Comparison of ENCODE assay signal across 1 cellular context in the genomic region with DNA sequence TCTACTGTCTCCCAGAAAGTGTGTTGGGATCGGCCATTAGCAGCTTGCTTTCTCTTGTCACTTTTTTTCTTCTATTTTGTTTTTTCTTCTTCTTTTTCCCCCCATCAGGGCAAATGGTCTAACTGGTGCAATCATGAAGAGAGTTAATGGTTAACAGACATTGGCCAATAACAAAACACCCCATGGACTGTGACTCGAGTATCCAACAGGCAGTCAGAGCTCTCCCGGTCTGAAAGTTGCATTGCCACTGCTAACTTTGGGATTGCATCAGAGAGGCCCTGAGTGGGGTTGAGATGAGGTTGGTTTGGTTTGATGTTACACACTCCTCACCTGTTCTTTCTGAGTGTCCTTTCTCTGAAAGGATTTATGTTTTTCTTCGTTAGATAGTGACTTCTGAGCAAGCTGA.
A peak's percentile ranks its signal among the peaks of the same experiment; 100 is the strongest.
TF ChIP-seq lines count a peak whose summit lies in the region.

No MANE protein-coding gene starts in this region.

TF ChIP-seq in A549, 52 proteins besides CTCF, POLR2A, EP300 and RAD21 (continued from another document):
- TF ChIP-seq, protein P1, sequence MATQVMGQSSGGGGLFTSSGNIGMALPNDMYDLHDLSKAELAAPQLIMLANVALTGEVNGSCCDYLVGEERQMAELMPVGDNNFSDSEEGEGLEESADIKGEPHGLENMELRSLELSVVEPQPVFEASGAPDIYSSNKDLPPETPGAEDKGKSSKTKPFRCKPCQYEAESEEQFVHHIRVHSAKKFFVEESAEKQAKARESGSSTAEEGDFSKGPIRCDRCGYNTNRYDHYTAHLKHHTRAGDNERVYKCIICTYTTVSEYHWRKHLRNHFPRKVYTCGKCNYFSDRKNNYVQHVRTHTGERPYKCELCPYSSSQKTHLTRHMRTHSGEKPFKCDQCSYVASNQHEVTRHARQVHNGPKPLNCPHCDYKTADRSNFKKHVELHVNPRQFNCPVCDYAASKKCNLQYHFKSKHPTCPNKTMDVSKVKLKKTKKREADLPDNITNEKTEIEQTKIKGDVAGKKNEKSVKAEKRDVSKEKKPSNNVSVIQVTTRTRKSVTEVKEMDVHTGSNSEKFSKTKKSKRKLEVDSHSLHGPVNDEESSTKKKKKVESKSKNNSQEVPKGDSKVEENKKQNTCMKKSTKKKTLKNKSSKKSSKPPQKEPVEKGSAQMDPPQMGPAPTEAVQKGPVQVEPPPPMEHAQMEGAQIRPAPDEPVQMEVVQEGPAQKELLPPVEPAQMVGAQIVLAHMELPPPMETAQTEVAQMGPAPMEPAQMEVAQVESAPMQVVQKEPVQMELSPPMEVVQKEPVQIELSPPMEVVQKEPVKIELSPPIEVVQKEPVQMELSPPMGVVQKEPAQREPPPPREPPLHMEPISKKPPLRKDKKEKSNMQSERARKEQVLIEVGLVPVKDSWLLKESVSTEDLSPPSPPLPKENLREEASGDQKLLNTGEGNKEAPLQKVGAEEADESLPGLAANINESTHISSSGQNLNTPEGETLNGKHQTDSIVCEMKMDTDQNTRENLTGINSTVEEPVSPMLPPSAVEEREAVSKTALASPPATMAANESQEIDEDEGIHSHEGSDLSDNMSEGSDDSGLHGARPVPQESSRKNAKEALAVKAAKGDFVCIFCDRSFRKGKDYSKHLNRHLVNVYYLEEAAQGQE (IDR thresholded peaks at IDR 0.05): no peak
- TF ChIP-seq EHF (CRISPR knock-in tag; IDR thresholded peaks at IDR 0.05) (no peak), RCOR1 (IDR thresholded peaks at IDR 0.05; ENCODE audit: low read depth, low read length) (no peak), FOSB (CRISPR knock-in tag; IDR thresholded peaks at IDR 0.05) (no peak), PHF8 (IDR thresholded peaks at IDR 0.05; ENCODE audit: borderline replicate concordance, low read depth) (no peak), HOXA7 (CRISPR knock-in tag; IDR thresholded peaks at IDR 0.05) (no peak), TFCP2L1 (CRISPR knock-in tag; IDR thresholded peaks at IDR 0.05) (no peak), CHD4 (IDR thresholded peaks at IDR 0.05; ENCODE audit: borderline replicate concordance) (no peak), ZFP36 (IDR thresholded peaks at IDR 0.05; ENCODE audit: borderline replicate concordance, partially characterized antibody) (no peak), FOXS1 (CRISPR knock-in tag; IDR thresholded peaks at IDR 0.05) (no peak), FOSL2 (IDR thresholded peaks at IDR 0.05) (peak; percentile 32; the same call in 1 of the 2 replicates), FOSL2 (CRISPR knock-in tag; IDR thresholded peaks at IDR 0.05) (peak; percentile 11; the same call in 1 of the 2 replicates), EHMT2 (IDR thresholded peaks at IDR 0.05; ENCODE audit: low read depth) (no peak), TP53 (CRISPR knock-in tag; IDR thresholded peaks at IDR 0.05) (no peak), SMC3 (IDR thresholded peaks at IDR 0.05) (peak; percentile 33; the same call in 2 of the 3 replicates), NR3C1 (IDR thresholded peaks at IDR 0.05) (no peak), ZSCAN20 (CRISPR knock-in tag; IDR thresholded peaks at IDR 0.05) (no peak), CBX2 (IDR thresholded peaks at IDR 0.05; ENCODE audit: borderline replicate concordance, low read depth) (no peak), ZNF302 (CRISPR knock-in tag; IDR thresholded peaks at IDR 0.05) (no peak), NFE2L2 (conservative IDR thresholded peaks at IDR 0.05; ENCODE audit: low read length) (no peak), HOXB13 (CRISPR knock-in tag; IDR thresholded peaks at IDR 0.05; ENCODE audit: low read depth) (no peak), HEYL (CRISPR knock-in tag; IDR thresholded peaks at IDR 0.05) (no peak), SREBF2 (IDR thresholded peaks at IDR 0.05) (no peak), MAFK (IDR thresholded peaks at IDR 0.05; ENCODE audit: partially characterized antibody) (no peak), POLR2AphosphoS2 (conservative IDR thresholded peaks at IDR 0.05; ENCODE audit: low read length) (no peak), KDM5A (IDR thresholded peaks at IDR 0.05) (no peak)
- TF ChIP-seq, protein P2, sequence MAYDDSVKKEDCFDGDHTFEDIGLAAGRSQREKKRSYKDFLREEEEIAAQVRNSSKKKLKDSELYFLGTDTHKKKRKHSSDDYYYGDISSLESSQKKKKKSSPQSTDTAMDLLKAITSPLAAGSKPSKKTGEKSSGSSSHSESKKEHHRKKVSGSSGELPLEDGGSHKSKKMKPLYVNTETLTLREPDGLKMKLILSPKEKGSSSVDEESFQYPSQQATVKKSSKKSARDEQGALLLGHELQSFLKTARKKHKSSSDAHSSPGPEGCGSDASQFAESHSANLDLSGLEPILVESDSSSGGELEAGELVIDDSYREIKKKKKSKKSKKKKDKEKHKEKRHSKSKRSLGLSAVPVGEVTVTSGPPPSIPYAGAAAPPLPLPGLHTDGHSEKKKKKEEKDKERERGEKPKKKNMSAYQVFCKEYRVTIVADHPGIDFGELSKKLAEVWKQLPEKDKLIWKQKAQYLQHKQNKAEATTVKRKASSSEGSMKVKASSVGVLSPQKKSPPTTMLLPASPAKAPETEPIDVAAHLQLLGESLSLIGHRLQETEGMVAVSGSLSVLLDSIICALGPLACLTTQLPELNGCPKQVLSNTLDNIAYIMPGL (CRISPR knock-in tag; IDR thresholded peaks at IDR 0.05; ENCODE audit: borderline replicate concordance): no peak
- TF ChIP-seq, protein P3, sequence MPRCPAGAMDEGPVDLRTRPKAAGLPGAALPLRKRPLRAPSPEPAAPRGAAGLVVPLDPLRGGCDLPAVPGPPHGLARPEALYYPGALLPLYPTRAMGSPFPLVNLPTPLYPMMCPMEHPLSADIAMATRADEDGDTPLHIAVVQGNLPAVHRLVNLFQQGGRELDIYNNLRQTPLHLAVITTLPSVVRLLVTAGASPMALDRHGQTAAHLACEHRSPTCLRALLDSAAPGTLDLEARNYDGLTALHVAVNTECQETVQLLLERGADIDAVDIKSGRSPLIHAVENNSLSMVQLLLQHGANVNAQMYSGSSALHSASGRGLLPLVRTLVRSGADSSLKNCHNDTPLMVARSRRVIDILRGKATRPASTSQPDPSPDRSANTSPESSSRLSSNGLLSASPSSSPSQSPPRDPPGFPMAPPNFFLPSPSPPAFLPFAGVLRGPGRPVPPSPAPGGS (IDR thresholded peaks at IDR 0.05): peak; percentile 70; the same call in 1 of the 3 replicates
- TF ChIP-seq, protein P4, sequence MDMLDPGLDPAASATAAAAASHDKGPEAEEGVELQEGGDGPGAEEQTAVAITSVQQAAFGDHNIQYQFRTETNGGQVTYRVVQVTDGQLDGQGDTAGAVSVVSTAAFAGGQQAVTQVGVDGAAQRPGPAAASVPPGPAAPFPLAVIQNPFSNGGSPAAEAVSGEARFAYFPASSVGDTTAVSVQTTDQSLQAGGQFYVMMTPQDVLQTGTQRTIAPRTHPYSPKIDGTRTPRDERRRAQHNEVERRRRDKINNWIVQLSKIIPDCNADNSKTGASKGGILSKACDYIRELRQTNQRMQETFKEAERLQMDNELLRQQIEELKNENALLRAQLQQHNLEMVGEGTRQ (IDR thresholded peaks at IDR 0.05): no peak
- TF ChIP-seq, protein P5, sequence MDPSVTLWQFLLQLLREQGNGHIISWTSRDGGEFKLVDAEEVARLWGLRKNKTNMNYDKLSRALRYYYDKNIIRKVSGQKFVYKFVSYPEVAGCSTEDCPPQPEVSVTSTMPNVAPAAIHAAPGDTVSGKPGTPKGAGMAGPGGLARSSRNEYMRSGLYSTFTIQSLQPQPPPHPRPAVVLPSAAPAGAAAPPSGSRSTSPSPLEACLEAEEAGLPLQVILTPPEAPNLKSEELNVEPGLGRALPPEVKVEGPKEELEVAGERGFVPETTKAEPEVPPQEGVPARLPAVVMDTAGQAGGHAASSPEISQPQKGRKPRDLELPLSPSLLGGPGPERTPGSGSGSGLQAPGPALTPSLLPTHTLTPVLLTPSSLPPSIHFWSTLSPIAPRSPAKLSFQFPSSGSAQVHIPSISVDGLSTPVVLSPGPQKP (IDR thresholded peaks at IDR 0.05; ENCODE audit: low read depth, low read length): no peak
- TF ChIP-seq, protein P6, sequence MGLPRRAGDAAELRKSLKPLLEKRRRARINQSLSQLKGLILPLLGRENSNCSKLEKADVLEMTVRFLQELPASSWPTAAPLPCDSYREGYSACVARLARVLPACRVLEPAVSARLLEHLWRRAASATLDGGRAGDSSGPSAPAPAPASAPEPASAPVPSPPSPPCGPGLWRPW (IDR thresholded peaks at IDR 0.05): peak; percentile 85
- TF ChIP-seq, protein P7, sequence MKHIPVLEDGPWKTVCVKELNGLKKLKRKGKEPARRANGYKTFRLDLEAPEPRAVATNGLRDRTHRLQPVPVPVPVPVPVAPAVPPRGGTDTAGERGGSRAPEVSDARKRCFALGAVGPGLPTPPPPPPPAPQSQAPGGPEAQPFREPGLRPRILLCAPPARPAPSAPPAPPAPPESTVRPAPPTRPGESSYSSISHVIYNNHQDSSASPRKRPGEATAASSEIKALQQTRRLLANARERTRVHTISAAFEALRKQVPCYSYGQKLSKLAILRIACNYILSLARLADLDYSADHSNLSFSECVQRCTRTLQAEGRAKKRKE (CRISPR knock-in tag; IDR thresholded peaks at IDR 0.05; ENCODE audit: low read depth): no peak
